1 cellular context compared by ENCODE assay signal in genomic region chr7:66348959-66349358, GRCh38.
TF ChIP-seq lines count a peak whose summit lies in the region.

No MANE protein-coding gene starts in this region.

TF ChIP-seq in HepG2, 621 proteins besides CTCF, POLR2A, EP300 and RAD21 (continued from another document):
- TF ChIP-seq, protein P1, sequence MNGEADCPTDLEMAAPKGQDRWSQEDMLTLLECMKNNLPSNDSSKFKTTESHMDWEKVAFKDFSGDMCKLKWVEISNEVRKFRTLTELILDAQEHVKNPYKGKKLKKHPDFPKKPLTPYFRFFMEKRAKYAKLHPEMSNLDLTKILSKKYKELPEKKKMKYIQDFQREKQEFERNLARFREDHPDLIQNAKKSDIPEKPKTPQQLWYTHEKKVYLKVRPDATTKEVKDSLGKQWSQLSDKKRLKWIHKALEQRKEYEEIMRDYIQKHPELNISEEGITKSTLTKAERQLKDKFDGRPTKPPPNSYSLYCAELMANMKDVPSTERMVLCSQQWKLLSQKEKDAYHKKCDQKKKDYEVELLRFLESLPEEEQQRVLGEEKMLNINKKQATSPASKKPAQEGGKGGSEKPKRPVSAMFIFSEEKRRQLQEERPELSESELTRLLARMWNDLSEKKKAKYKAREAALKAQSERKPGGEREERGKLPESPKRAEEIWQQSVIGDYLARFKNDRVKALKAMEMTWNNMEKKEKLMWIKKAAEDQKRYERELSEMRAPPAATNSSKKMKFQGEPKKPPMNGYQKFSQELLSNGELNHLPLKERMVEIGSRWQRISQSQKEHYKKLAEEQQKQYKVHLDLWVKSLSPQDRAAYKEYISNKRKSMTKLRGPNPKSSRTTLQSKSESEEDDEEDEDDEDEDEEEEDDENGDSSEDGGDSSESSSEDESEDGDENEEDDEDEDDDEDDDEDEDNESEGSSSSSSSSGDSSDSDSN (CRISPR knock-in tag; IDR thresholded peaks at IDR 0.05) = no peak
- TF ChIP-seq, protein P2, sequence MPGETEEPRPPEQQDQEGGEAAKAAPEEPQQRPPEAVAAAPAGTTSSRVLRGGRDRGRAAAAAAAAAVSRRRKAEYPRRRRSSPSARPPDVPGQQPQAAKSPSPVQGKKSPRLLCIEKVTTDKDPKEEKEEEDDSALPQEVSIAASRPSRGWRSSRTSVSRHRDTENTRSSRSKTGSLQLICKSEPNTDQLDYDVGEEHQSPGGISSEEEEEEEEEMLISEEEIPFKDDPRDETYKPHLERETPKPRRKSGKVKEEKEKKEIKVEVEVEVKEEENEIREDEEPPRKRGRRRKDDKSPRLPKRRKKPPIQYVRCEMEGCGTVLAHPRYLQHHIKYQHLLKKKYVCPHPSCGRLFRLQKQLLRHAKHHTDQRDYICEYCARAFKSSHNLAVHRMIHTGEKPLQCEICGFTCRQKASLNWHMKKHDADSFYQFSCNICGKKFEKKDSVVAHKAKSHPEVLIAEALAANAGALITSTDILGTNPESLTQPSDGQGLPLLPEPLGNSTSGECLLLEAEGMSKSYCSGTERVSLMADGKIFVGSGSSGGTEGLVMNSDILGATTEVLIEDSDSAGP (CRISPR knock-in tag; IDR thresholded peaks at IDR 0.05; ENCODE audit: borderline replicate concordance) = no peak
TF ChIP-seq in HepG2: peak in this region for 0.
